18 cellular contexts compared by ENCODE assay signal in genomic region chr1:39288735-39289465, GRCh38.
"Had no signal": no experiment of that assay in that cellular context is flagged by ENCODE, and none has a peak within 500 bp of the region (broad histone marks: within the 10 kb centered on the region; RNA-seq: fewer than 3 reads in every experiment).

No MANE protein-coding gene starts in this region.

- H3K27me3 ChIP-seq: adrenal gland, gastrocnemius medialis, right lobe of liver, tibial nerve had no signal

- H3K4me3 Mint-ChIP-seq: activated CD8-positive, alpha-beta T cell treated with anti-CD3 and anti-CD28 coated beads, Interleukin-2, amount 10 ng/mL, durations not matched to agents 7 days and 5 days; activated naive CD4-positive, alpha-beta T cell treated with anti-CD3 and anti-CD28 coated beads, Interleukin-2, amount 10 ng/mL, durations not matched to agents 7 days and 5 days; activated T-helper 1 cell treated with anti-CD3 and anti-CD28 coated beads, Interleukin-12 subunit alpha, Interleukin-12 subunit beta, Interleukin-2, Interleukin-4 antibody, amounts not matched to agents 30 ng/mL and 10 ng/mL and 1 ng/mL, durations not matched to agents 14 hours and 24 hours and 36 hours; brain; endodermal cell; nephron; stimulated activated naive B cell treated with anti-CD40 and anti-IgM and Interleukin-4, amounts not matched to agents 10 μg/mL and 1 μg/mL and 100 μg/mL, for 72 hours had no signal

- H3K4me1 ChIP-seq: adrenal gland, prostate gland, right lobe of liver, tibial nerve had no signal

- ATAC-seq: activated CD8-positive, alpha-beta T cell treated with anti-CD3 and anti-CD28 coated beads, Interleukin-2, amount 10 ng/mL, durations not matched to agents 7 days and 5 days; esophagus mucosa; gastrocnemius medialis; left ventricle myocardium superior; right lobe of liver; stimulated activated naive B cell treated with anti-CD40 and anti-IgM and Interleukin-4, amounts not matched to agents 10 μg/mL and 1 μg/mL and 100 μg/mL, for 72 hours had no signal

- H3K9me3 Mint-ChIP-seq: activated naive CD4-positive, alpha-beta T cell treated with anti-CD3 and anti-CD28 coated beads, Interleukin-2, amount 10 ng/mL, durations not matched to agents 7 days and 5 days; activated T-helper 1 cell treated with anti-CD3 and anti-CD28 coated beads, Interleukin-12 subunit alpha, Interleukin-12 subunit beta, Interleukin-2, Interleukin-4 antibody, amounts not matched to agents 30 ng/mL and 10 ng/mL and 1 ng/mL, durations not matched to agents 14 hours and 24 hours and 36 hours; nephron; stimulated activated naive B cell treated with anti-CD40 and anti-IgM and Interleukin-4, amounts not matched to agents 10 μg/mL and 1 μg/mL and 100 μg/mL, for 72 hours had no signal

- H3K27ac Mint-ChIP-seq: activated CD8-positive, alpha-beta T cell treated with anti-CD3 and anti-CD28 coated beads, Interleukin-2, amount 10 ng/mL, durations not matched to agents 7 days and 5 days; activated naive CD4-positive, alpha-beta T cell treated with anti-CD3 and anti-CD28 coated beads, Interleukin-2, amount 10 ng/mL, durations not matched to agents 7 days and 5 days; activated T-helper 1 cell treated with anti-CD3 and anti-CD28 coated beads, Interleukin-12 subunit alpha, Interleukin-12 subunit beta, Interleukin-2, Interleukin-4 antibody, amounts not matched to agents 30 ng/mL and 10 ng/mL and 1 ng/mL, durations not matched to agents 14 hours and 24 hours and 36 hours; brain; endodermal cell; nephron; stimulated activated naive B cell treated with anti-CD40 and anti-IgM and Interleukin-4, amounts not matched to agents 10 μg/mL and 1 μg/mL and 100 μg/mL, for 72 hours had no signal

- H3K9me3 ChIP-seq: adrenal gland, gastrocnemius medialis, prostate gland, right lobe of liver, tibial nerve had no signal

- H3K4me3 ChIP-seq: adrenal gland, gastrocnemius medialis, prostate gland, right lobe of liver, tibial nerve had no signal

- DNase-seq: activated CD4-positive, alpha-beta T cell treated with anti-CD3 and anti-CD28 coated beads for 48 hours; activated CD8-positive, alpha-beta T cell treated with anti-CD3 and anti-CD28 coated beads, Interleukin-2, amount 10 ng/mL, durations not matched to agents 7 days and 5 days; activated naive CD4-positive, alpha-beta T cell treated with anti-CD3 and anti-CD28 coated beads, Interleukin-2, amount 10 ng/mL, durations not matched to agents 7 days and 5 days; adrenal gland; dermis blood vessel endothelial cell; endodermal cell; gastrocnemius medialis; left ventricle myocardium superior; mesendoderm; right lobe of liver; stimulated activated CD4-positive, alpha-beta T cell treated with anti-CD3 and anti-CD28 coated beads, Interleukin-2, amount 100 ng/mL, for 24 hours; stimulated activated naive B cell treated with anti-CD40 and anti-IgM and Interleukin-4, amounts not matched to agents 10 μg/mL and 1 μg/mL and 100 μg/mL, for 72 hours had no signal

- H3K27ac ChIP-seq: adrenal gland, gastrocnemius medialis, prostate gland, right lobe of liver, tibial nerve had no signal

- H3K4me1 Mint-ChIP-seq: activated naive CD4-positive, alpha-beta T cell treated with anti-CD3 and anti-CD28 coated beads, Interleukin-2, amount 10 ng/mL, durations not matched to agents 7 days and 5 days; nephron; stimulated activated naive B cell treated with anti-CD40 and anti-IgM and Interleukin-4, amounts not matched to agents 10 μg/mL and 1 μg/mL and 100 μg/mL, for 72 hours had no signal

- H3K27me3 Mint-ChIP-seq: activated naive CD4-positive, alpha-beta T cell treated with anti-CD3 and anti-CD28 coated beads, Interleukin-2, amount 10 ng/mL, durations not matched to agents 7 days and 5 days; brain; stimulated activated naive B cell treated with anti-CD40 and anti-IgM and Interleukin-4, amounts not matched to agents 10 μg/mL and 1 μg/mL and 100 μg/mL, for 72 hours had no signal
